Comparison of ENCODE assay signal across 11 cellular contexts in genomic region chr3:126751611-126752302, GRCh38. TPM values are rescaled to one million over a fixed set of nuclear protein-coding genes. Genes with fewer than 3 reads are reported as not detected.
DNase-seq lines count a peak whose midpoint lies in the region; ATAC-seq, FAIRE-seq and TF ChIP-seq lines count a peak whose summit lies in the region.
"Had no signal": no experiment of that assay in that cellular context is flagged by ENCODE, and none has a peak within 500 bp of the region (broad histone marks: within the 10 kb centered on the region; RNA-seq: fewer than 3 reads in every experiment).

No MANE protein-coding gene starts in this region.

- ATAC-seq in DND-41 (ENCODE audit: insufficient read depth, low read depth), result peak; percentile 27; the same call in 2 of the 3 replicates

- H3K9ac ChIP-seq in DND-41 (ENCODE audit: low read depth, low read length), result no peak overlapping the region
- H3K9ac ChIP-seq in HUES64 (ENCODE audit: low read depth, low read length), result peak overlapping the region; percentile 44

- H3K4me1 ChIP-seq in DND-41 (ENCODE audit: insufficient read depth, low read length) (no peaks in the 10 kb centered on the region), HUES64 (ENCODE audit: insufficient read depth, low read length) (peaks cover 31% of the 10 kb centered on the region)

- peaks cover 43% of the 10 kb centered on the region for H4K20me1 ChIP-seq in DND-41 (ENCODE audit: insufficient read depth, low read length)

- no peak for FAIRE-seq in bronchial epithelial cell (lab: Jason Lieb, UNC)
- FAIRE-seq: TTC549 had no signal

- peaks cover 4% of the 10 kb centered on the region; the same call in 1 of the 2 replicates for H3K79me2 ChIP-seq in DND-41 (ENCODE audit: insufficient read depth, low read length)

- no peaks in the 10 kb centered on the region for H3K36me3 ChIP-seq in DND-41 (ENCODE audit: insufficient read depth, low read length)
- no peaks in the 10 kb centered on the region for H3K36me3 ChIP-seq in HUES64 (ENCODE audit: insufficient read depth, low read length)
- H3K36me3 ChIP-seq in bronchial epithelial cell (ENCODE audit: control insufficient read depth, insufficient read depth, low read length), result no peaks in the 10 kb centered on the region
- H3K36me3 ChIP-seq: neutrophil, tibial artery had no signal

- H3K27me3 ChIP-seq in DND-41 (ENCODE audit: insufficient read depth, low read length, poor library complexity) (no peaks in the 10 kb centered on the region), HUES64 (ENCODE audit: insufficient read depth, low read length) (no peaks in the 10 kb centered on the region), bronchial epithelial cell (ENCODE audit: control insufficient read depth, insufficient read depth, low read length) (no peaks in the 10 kb centered on the region)
- H3K27me3 ChIP-seq: neutrophil, tibial artery had no signal

- H3K27ac ChIP-seq in DND-41 (ENCODE audit: low read length), result no peak overlapping the region
- H3K27ac ChIP-seq in HUES64 (ENCODE audit: low read depth, low read length), result peak overlapping the region; percentile 46
- H3K27ac ChIP-seq: neutrophil, tibial artery had no signal

- H3K4me3 ChIP-seq in DND-41 (ENCODE audit: low read depth in 1 of 2, low read length in 2 of 2), result no peak overlapping the region
- no peak overlapping the region for H3K4me3 ChIP-seq in HUES64 (ENCODE audit: low read length)
- H3K4me3 ChIP-seq in bronchial epithelial cell (ENCODE audit: low read depth, low read length), result no peak overlapping the region
- H3K4me3 ChIP-seq: tibial artery had no signal

- no peak overlapping the region for H3K4me2 ChIP-seq in DND-41 (ENCODE audit: insufficient read depth, low read length)

- H2AFZ ChIP-seq in DND-41 (ENCODE audit: low read depth, low read length), result no peak overlapping the region

- H3K9me3 ChIP-seq in DND-41 (ENCODE audit: insufficient read depth, low read length, severe bottlenecking), result no peaks in the 10 kb centered on the region
- H3K9me3 ChIP-seq in HUES64 (ENCODE audit: insufficient read depth, low read depth, low read length), result no peaks in the 10 kb centered on the region
- H3K9me3 ChIP-seq: neutrophil, tibial artery had no signal

- WGBS in HUES64, result 54% methylated on average over 7 of the region's 7 CpGs

- no peak for DNase-seq in DND-41
- peak; percentile 1 for DNase-seq in bronchial epithelial cell (ENCODE audit: low read depth)
- peak; percentile 61 for DNase-seq in myocyte (ENCODE audit: low read depth)
- DNase-seq in SKM-1 (lab: John Stamatoyannopoulos, UW; ENCODE audit: unreplicated experiment), result no peak
- DNase-seq in stimulated activated naive CD4-positive, alpha-beta T cell (lab: John Stamatoyannopoulos, UW), result no peak
- no peak for DNase-seq in dermis blood vessel endothelial cell
- no peak for DNase-seq in AML-193 (lab: John Stamatoyannopoulos, UW)

- no peak for TF ChIP-seq CTCF in DND-41 (IDR thresholded peaks at IDR 0.05; ENCODE audit: borderline replicate concordance, extremely low read depth, low read length, poor library complexity, severe bottlenecking)
- TF ChIP-seq CTCF in bronchial epithelial cell (IDR thresholded peaks at IDR 0.05; ENCODE audit: insufficient read depth, low read length, severe bottlenecking), result no peak

RNA-seq across cellular contexts. Expression of gene CHCHD6, which starts 47.7 kb away (rescaled TPM):
- 22.2 TPM for polyA plus RNA-seq in HUES64 (2013, experiment 1 of 2)
- polyA plus RNA-seq in HUES64 (2013, experiment 2 of 2), result 29.5 TPM
- total RNA-seq in bronchial epithelial cell (25.5 and 36.6 TPM in 2 replicates), myocyte (11.8 and 21.9 TPM in 2 replicates), dermis blood vessel endothelial cell (3.7 and 5.6 TPM in 2 replicates)
- polyA plus RNA-seq in myocyte (2012), result 37.7 TPM

Comparison
In these comparisons a context has a peak if more than half of its experiments do, and no peak if none do; other contexts are left out.
1. DNase-seq: peak in bronchial epithelial cell (single experiment) and myocyte (single experiment); none in DND-41 (single experiment), SKM-1 (single experiment), stimulated activated naive CD4-positive, alpha-beta T cell (0 of 6), dermis blood vessel endothelial cell (single experiment) and AML-193 (0 of 2).